ENCODE assay signal across 11 cellular contexts in genomic region chr2:217279571-217279970, GRCh38.
DNase-seq lines count a peak whose midpoint lies in the region; ATAC-seq and TF ChIP-seq lines count a peak whose summit lies in the region.
"Had no signal": no experiment of that assay in that cellular context is flagged by ENCODE, and none has a peak within 500 bp of the region (broad histone marks: within the 10 kb centered on the region; RNA-seq: fewer than 3 reads in every experiment).

No MANE protein-coding gene starts in this region.

- H3K79me1 ChIP-seq in IMR-90 (ENCODE audit: low read depth in 1 of 2, low read length in 2 of 2) (peaks cover 14 to 24% of the 10 kb centered on the region in 2 experiments; a peak in 3 of 4 replicates), mesenchymal stem cell (replicated peaks; ENCODE audit: low read length, poor library complexity, severe bottlenecking) (no peaks in the 10 kb centered on the region)

- intact Hi-C loops in A673 (cut with micrococcal nuclease; ENCODE audit: unreplicated experiment) (no loop called here), IMR-90 (cut with micrococcal nuclease) (loop anchor here (1.0 to 5.0 kb wide), 8 partner anchors 49 to 583 kb away; no protein-coding TSS in a partner anchor)
- intact Hi-C loops in activated CD4-positive, alpha-beta memory T cell treated with anti-CD3 and anti-CD28 coated beads for 36 hours (cut with micrococcal nuclease), result no loop called here

- DNase-seq in A673 (ENCODE audit: low spot score) (peak; percentile 17), IMR-90 (peak; percentile 96), dermis blood vessel endothelial cell (peak; percentile 12), mesenchymal stem cell (peak; percentile 93), NCI-H2107 treated with DMSO at 0.1 percent for 48 hours (lab: John Stamatoyannopoulos, UW; ENCODE audit: unreplicated experiment) (no peak), activated T-cell treated with anti-CD3 and anti-CD28 coated beads for 4 hours (no peak), SIG-M5 (lab: John Stamatoyannopoulos, UW) (no peak)
- no peak for DNase-seq in activated CD4-positive, alpha-beta memory T cell treated with anti-CD3 and anti-CD28 coated beads for 36 hours
- DNase-seq: NCI-H510A treated with DMSO at 0.1 percent for 48 hours, T-helper 17 cell had no signal

- peak overlapping the region; percentile 12 to 33 for H2BK12ac ChIP-seq in mesenchymal stem cell (ENCODE audit: low read length in 2 of 2)

- H3K18ac ChIP-seq in IMR-90 (ENCODE audit: low read depth, low read length), result peak overlapping the region; percentile 98
- H3K18ac ChIP-seq in mesenchymal stem cell (ENCODE audit: low read depth in 1 of 2, low read length in 2 of 2), result peak overlapping the region in 1 of 2 experiments; percentile 72

- H3K4ac ChIP-seq in IMR-90 (ENCODE audit: low read depth, low read length), result peak overlapping the region; percentile 99
- H3K4ac ChIP-seq in mesenchymal stem cell (ENCODE audit: low read depth in 1 of 2, low read length in 2 of 2), result peak overlapping the region in 1 of 2 experiments; percentile 42

- H3K27me3 Mint-ChIP-seq in activated CD4-positive, alpha-beta memory T cell treated with anti-CD3 and anti-CD28 coated beads for 36 hours, result peaks cover 2% of the 10 kb centered on the region

- no peak for TF ChIP-seq CTCF in A673 (conservative IDR thresholded peaks at IDR 0.05; ENCODE audit: low read depth, low read length)
- TF ChIP-seq CTCF in IMR-90 (conservative IDR thresholded peaks at IDR 0.05; ENCODE audit: low read depth, low read length), result no peak

- no peaks in the 10 kb centered on the region for H3K27me3 ChIP-seq in A673 (replicated peaks; ENCODE audit: insufficient read depth, low read depth, low read length, poor library complexity)
- no peaks in the 10 kb centered on the region for H3K27me3 ChIP-seq in IMR-90 (ENCODE audit: control insufficient read depth, insufficient read depth, low read length)
- H3K27me3 ChIP-seq in mesenchymal stem cell (ENCODE audit: control insufficient read depth in 1 of 2, insufficient read depth in 1 of 2, low read length in 2 of 2), result no peaks in the 10 kb centered on the region

- peak overlapping the region; percentile 96 for H2BK15ac ChIP-seq in IMR-90 (ENCODE audit: low read depth, low read length)
- peak overlapping the region; percentile 44 for H2BK15ac ChIP-seq in mesenchymal stem cell (ENCODE audit: low read depth, poor library complexity, severe bottlenecking)

- H4K8ac ChIP-seq in IMR-90 (ENCODE audit: low read depth in 2 of 2, low read length in 2 of 2), result peak overlapping the region; percentile 97 to 99
- no peak overlapping the region for H4K8ac ChIP-seq in mesenchymal stem cell (ENCODE audit: low read length)

- H2BK5ac ChIP-seq in IMR-90 (ENCODE audit: low read depth, low read length, poor library complexity, severe bottlenecking) (peak overlapping the region; percentile 100), mesenchymal stem cell (ENCODE audit: low read depth, low read length, poor library complexity, severe bottlenecking) (no peak overlapping the region)

- H3K4me2 ChIP-seq in IMR-90 (ENCODE audit: low read depth, low read length) (no peak overlapping the region), mesenchymal stem cell (ENCODE audit: low read length, poor library complexity, severe bottlenecking) (no peak overlapping the region)
- H3K4me2 ChIP-seq: KMS-11 had no signal

- H3K9me1 ChIP-seq in IMR-90 (ENCODE audit: insufficient read depth, low read length), result peaks cover 16% of the 10 kb centered on the region

- H3K23ac ChIP-seq in IMR-90 (ENCODE audit: low read depth, low read length) (peak overlapping the region; percentile 99), mesenchymal stem cell (ENCODE audit: low read length in 2 of 2) (no peak overlapping the region)

- no peaks in the 10 kb centered on the region for H3K9me3 Mint-ChIP-seq in activated CD4-positive, alpha-beta memory T cell treated with anti-CD3 and anti-CD28 coated beads for 36 hours

- no peaks in the 10 kb centered on the region for H4K20me1 ChIP-seq in IMR-90 (ENCODE audit: insufficient read depth, low read length)

- H3K56ac ChIP-seq in IMR-90 (ENCODE audit: extremely low read depth, insufficient read depth, low read length), result peak overlapping the region; percentile 98

- TF ChIP-seq RAD21 in IMR-90 (IDR thresholded peaks at IDR 0.05; ENCODE audit: low read length), result no peak; the same call in 1 of the 2 replicates

- H4K91ac ChIP-seq in IMR-90 (ENCODE audit: insufficient read depth, low read depth, low read length) (peak overlapping the region; percentile 99), mesenchymal stem cell (ENCODE audit: low read length) (no peak overlapping the region)

- no peak overlapping the region for H3K4me3 Mint-ChIP-seq in activated CD4-positive, alpha-beta memory T cell treated with anti-CD3 and anti-CD28 coated beads for 36 hours
- H3K4me3 Mint-ChIP-seq: T-helper 17 cell had no signal

- no peak overlapping the region for H3K27ac ChIP-seq in A673 (ENCODE audit: low read depth, low read length, poor library complexity, severe bottlenecking)
- H3K27ac ChIP-seq in IMR-90 (ENCODE audit: insufficient read depth, low read length), result peak overlapping the region; percentile 91
- H3K27ac ChIP-seq in mesenchymal stem cell (ENCODE audit: low read length, poor library complexity, severe bottlenecking), result peak overlapping the region; percentile 76
- H3K27ac ChIP-seq: KMS-11 had no signal

- H2BK120ac ChIP-seq in IMR-90 (ENCODE audit: low read depth, low read length), result peak overlapping the region; percentile 99
- peak overlapping the region; percentile 71 for H2BK120ac ChIP-seq in mesenchymal stem cell (ENCODE audit: low read depth, low read length)

- no peaks in the 10 kb centered on the region for H3K36me3 Mint-ChIP-seq in activated CD4-positive, alpha-beta memory T cell treated with anti-CD3 and anti-CD28 coated beads for 36 hours

- H3K4me1 ChIP-seq in A673 (ENCODE audit: insufficient read depth, low read length, poor library complexity, severe bottlenecking) (no peaks in the 10 kb centered on the region), IMR-90 (ENCODE audit: control insufficient read depth, insufficient read depth, low read length) (peaks cover 20% of the 10 kb centered on the region), mesenchymal stem cell (ENCODE audit: control insufficient read depth, insufficient read depth, low read depth, low read length) (peaks cover 9% of the 10 kb centered on the region)

- H3K4me3 ChIP-seq in A673 (ENCODE audit: low read depth, low read length, poor library complexity, severe bottlenecking), result no peak overlapping the region
- no peak overlapping the region for H3K4me3 ChIP-seq in IMR-90 (ENCODE audit: insufficient read depth, low read depth, low read length)
- no peak overlapping the region for H3K4me3 ChIP-seq in mesenchymal stem cell (ENCODE audit: insufficient read depth in 1 of 2, low read depth in 1 of 2, low read length in 2 of 2)

- CTCF ChIA-PET in A673 (lab: Charles Lee) (no interaction called here), IMR-90 (lab: Yijun Ruan, JAX) (interaction anchor here (0.6 to 0.9 kb wide), 2 partner anchors 64 to 434 kb away, joined by 3 to 4 read pairs; no protein-coding TSS in a partner anchor)
- CTCF ChIA-PET in activated CD4-positive, alpha-beta memory T cell treated with anti-CD3 and anti-CD28 coated beads for 36 hours (lab: Charles Lee), result no interaction called here

- H2AK5ac ChIP-seq in IMR-90 (ENCODE audit: low read depth, low read length) (peak overlapping the region; percentile 98), mesenchymal stem cell (ENCODE audit: low read length, severe bottlenecking) (peak overlapping the region; percentile 24)

- peak; percentile 63 for ATAC-seq in IMR-90 (ENCODE audit: low read depth)
- ATAC-seq: T-helper 17 cell had no signal

- TF ChIP-seq POLR2A in IMR-90 (IDR thresholded peaks at IDR 0.05; ENCODE audit: low read depth, low read length), result no peak

- H4K5ac ChIP-seq in IMR-90 (ENCODE audit: low read depth, low read length), result peak overlapping the region; percentile 94

- H3K4me1 Mint-ChIP-seq in activated CD4-positive, alpha-beta memory T cell treated with anti-CD3 and anti-CD28 coated beads for 36 hours (ENCODE audit: low read depth), result no peaks in the 10 kb centered on the region
- H3K4me1 Mint-ChIP-seq: T-helper 17 cell had no signal

- dilution Hi-C loops in IMR-90 (cut with HindIII; ENCODE audit: low sequenced_read_pairs, unreplicated experiment), result no loop called here

- H3K14ac ChIP-seq in IMR-90 (replicated peaks; ENCODE audit: low read depth, low read length), result peak overlapping the region; percentile 99
- no peak overlapping the region for H3K14ac ChIP-seq in mesenchymal stem cell (ENCODE audit: low read length in 2 of 2)

- POLR2A ChIA-PET in A673 (lab: Charles Lee; ENCODE audit: low non-redundant PET) (interaction anchor here (0.7 kb wide), 1 partner anchor 1177 kb away, joined by 4 read pairs; no protein-coding TSS in a partner anchor), IMR-90 (lab: Charles Lee; ENCODE audit: unreplicated experiment) (interaction anchor here (0.5 to 0.8 kb wide), 2 partner anchors 31 to 58 kb away, joined by 3 read pairs; no protein-coding TSS in a partner anchor)
- POLR2A ChIA-PET in activated CD4-positive, alpha-beta memory T cell treated with anti-CD3 and anti-CD28 coated beads for 36 hours (lab: Charles Lee), result no interaction called here

- H2BK20ac ChIP-seq in IMR-90 (ENCODE audit: low read depth, low read length), result peak overlapping the region; percentile 100

- no peak overlapping the region for H3K27ac Mint-ChIP-seq in activated CD4-positive, alpha-beta memory T cell treated with anti-CD3 and anti-CD28 coated beads for 36 hours
- H3K27ac Mint-ChIP-seq: T-helper 17 cell had no signal

- no TSS peak for BruUV-seq in A673 (replicated peaks; lab: Mats Ljungman, UMichigan)
- BruUV-seq in IMR-90 (replicated peaks; lab: Mats Ljungman, UMichigan), result no TSS peak

- in situ Hi-C loops in IMR-90 (cut with MboI; ENCODE audit: low sequenced_read_pairs), result no loop called here

- H3K9me3 ChIP-seq in A673 (ENCODE audit: low read depth, low read length, poor library complexity, severe bottlenecking) (no peaks in the 10 kb centered on the region), IMR-90 (ENCODE audit: control insufficient read depth, insufficient read depth, low read length) (no peaks in the 10 kb centered on the region), mesenchymal stem cell (ENCODE audit: control insufficient read depth, low read length) (no peaks in the 10 kb centered on the region)

- H3K36me3 ChIP-seq in A673 (ENCODE audit: insufficient read depth, low read length, poor library complexity, severe bottlenecking), result no peaks in the 10 kb centered on the region
- peaks cover 1% of the 10 kb centered on the region; the same call in 1 of the 2 replicates for H3K36me3 ChIP-seq in IMR-90 (ENCODE audit: control insufficient read depth, insufficient read depth, low read length)
- no peaks in the 10 kb centered on the region for H3K36me3 ChIP-seq in mesenchymal stem cell (ENCODE audit: control insufficient read depth in 1 of 2, insufficient read depth in 2 of 2, low read depth in 1 of 2, low read length in 2 of 2)

- H2AFZ ChIP-seq in IMR-90 (replicated peaks; ENCODE audit: low read length, poor library complexity) (no peak overlapping the region), mesenchymal stem cell (ENCODE audit: low read depth, low read length) (no peak overlapping the region)

- H2AK9ac ChIP-seq in IMR-90 (replicated peaks; ENCODE audit: low read depth, low read length, poor library complexity), result peak overlapping the region; percentile 4

- peak overlapping the region; percentile 66 for H3K9ac ChIP-seq in IMR-90 (ENCODE audit: low read depth, low read length)
- peak overlapping the region; percentile 77 for H3K9ac ChIP-seq in mesenchymal stem cell (ENCODE audit: low read length)
- H3K9ac ChIP-seq: KMS-11 had no signal

Comparison
In these comparisons a context has a peak if more than half of its experiments do, and no peak if none do; other contexts are left out.
1. DNase-seq: peak in A673 (single experiment), IMR-90 (single experiment), dermis blood vessel endothelial cell (single experiment) and mesenchymal stem cell (single experiment); none in NCI-H2107 treated with DMSO at 0.1 percent for 48 hours (single experiment), activated T-cell treated with anti-CD3 and anti-CD28 coated beads for 4 hours (single experiment), activated CD4-positive, alpha-beta memory T cell treated with anti-CD3 and anti-CD28 coated beads for 36 hours (single experiment) and SIG-M5 (single experiment).